In genomic region chr20:52379723-52380336, GRCh38 we compare ENCODE assay signal across 8 cellular contexts.
DNase-seq lines count a peak whose midpoint lies in the region; TF ChIP-seq lines count a peak whose summit lies in the region.

No MANE protein-coding gene starts in this region.

- POLR2A ChIA-PET in activated CD4-positive, alpha-beta memory T cell treated with anti-CD3 and anti-CD28 coated beads, Interleukin-2, amount 10 ng/mL, durations not matched to agents 7 days and 5 days (lab: Charles Lee), result no interaction called here

- no peak overlapping the region for H3K27ac Mint-ChIP-seq in activated CD4-positive, alpha-beta memory T cell treated with anti-CD3 and anti-CD28 coated beads, Interleukin-2, amount 10 ng/mL, durations not matched to agents 7 days and 5 days
- no peak overlapping the region for H3K27ac Mint-ChIP-seq in osteocyte (ENCODE audit: unreplicated experiment)
- no peak overlapping the region for H3K27ac Mint-ChIP-seq in activated T-helper 2 cell treated with anti-CD3 and anti-CD28 coated beads, Interferon-gamma antibody, Interleukin-2, Interleukin-4, amounts not matched to agents 10 μg/mL and 5 μg/mL and 100 μg/mL, durations not matched to agents 14 hours and 24 hours and 36 hours

- CTCF ChIA-PET in activated CD4-positive, alpha-beta memory T cell treated with anti-CD3 and anti-CD28 coated beads, Interleukin-2, amount 10 ng/mL, durations not matched to agents 7 days and 5 days (lab: Charles Lee), result interaction anchor here (0.9 to 1.7 kb wide), 7 partner anchors 11 to 251 kb away, joined by 3 to 6 read pairs (median 4); no protein-coding TSS in a partner anchor

- TF ChIP-seq RAD21 in Ishikawa (IDR thresholded peaks at IDR 0.05; ENCODE audit: low read depth), result peak; percentile 60

- peaks cover 3% of the 10 kb centered on the region for H3K9me3 Mint-ChIP-seq in activated CD4-positive, alpha-beta memory T cell treated with anti-CD3 and anti-CD28 coated beads, Interleukin-2, amount 10 ng/mL, durations not matched to agents 7 days and 5 days
- H3K9me3 Mint-ChIP-seq in osteocyte (ENCODE audit: unreplicated experiment), result peaks cover 3% of the 10 kb centered on the region
- no peaks in the 10 kb centered on the region for H3K9me3 Mint-ChIP-seq in activated T-helper 2 cell treated with anti-CD3 and anti-CD28 coated beads, Interferon-gamma antibody, Interleukin-2, Interleukin-4, amounts not matched to agents 10 μg/mL and 5 μg/mL and 100 μg/mL, durations not matched to agents 14 hours and 24 hours and 36 hours

- H3K4me1 Mint-ChIP-seq in activated CD4-positive, alpha-beta memory T cell treated with anti-CD3 and anti-CD28 coated beads, Interleukin-2, amount 10 ng/mL, durations not matched to agents 7 days and 5 days, result no peaks in the 10 kb centered on the region
- H3K4me1 Mint-ChIP-seq in osteocyte (ENCODE audit: unreplicated experiment), result no peaks in the 10 kb centered on the region
- no peaks in the 10 kb centered on the region for H3K4me1 Mint-ChIP-seq in activated T-helper 2 cell treated with anti-CD3 and anti-CD28 coated beads, Interferon-gamma antibody, Interleukin-2, Interleukin-4, amounts not matched to agents 10 μg/mL and 5 μg/mL and 100 μg/mL, durations not matched to agents 14 hours and 24 hours and 36 hours (ENCODE audit: low read depth)

- DNase-seq in EL (peak; percentile 23), fibroblast of peridontal ligament (ENCODE audit: extremely low read depth) (peak; percentile 6), osteocyte (ENCODE audit: extremely low spot score, unreplicated experiment) (no peak), GDM1 (lab: John Stamatoyannopoulos, UW) (no peak), Ammon's horn (ENCODE audit: low spot score) (no peak)
- peak; percentile 35 for DNase-seq in activated CD4-positive, alpha-beta memory T cell treated with anti-CD3 and anti-CD28 coated beads, Interleukin-2, amount 10 ng/mL, durations not matched to agents 7 days and 5 days
- DNase-seq in activated T-helper 2 cell treated with anti-CD3 and anti-CD28 coated beads, Interferon-gamma antibody, Interleukin-2, Interleukin-4, amounts not matched to agents 10 μg/mL and 5 μg/mL and 100 μg/mL, durations not matched to agents 14 hours and 24 hours and 36 hours (ENCODE audit: low spot score), result no peak

- no peak for TF ChIP-seq EP300 in Ishikawa (IDR thresholded peaks at IDR 0.05; ENCODE audit: borderline replicate concordance)

- H3K27me3 Mint-ChIP-seq in activated CD4-positive, alpha-beta memory T cell treated with anti-CD3 and anti-CD28 coated beads, Interleukin-2, amount 10 ng/mL, durations not matched to agents 7 days and 5 days, result no peaks in the 10 kb centered on the region
- peaks cover 6% of the 10 kb centered on the region for H3K27me3 Mint-ChIP-seq in osteocyte (ENCODE audit: unreplicated experiment)
- no peaks in the 10 kb centered on the region for H3K27me3 Mint-ChIP-seq in activated T-helper 2 cell treated with anti-CD3 and anti-CD28 coated beads, Interferon-gamma antibody, Interleukin-2, Interleukin-4, amounts not matched to agents 10 μg/mL and 5 μg/mL and 100 μg/mL, durations not matched to agents 14 hours and 24 hours and 36 hours (ENCODE audit: low read depth)

- H3K36me3 Mint-ChIP-seq in activated CD4-positive, alpha-beta memory T cell treated with anti-CD3 and anti-CD28 coated beads, Interleukin-2, amount 10 ng/mL, durations not matched to agents 7 days and 5 days (ENCODE audit: low read depth), result no peaks in the 10 kb centered on the region
- H3K36me3 Mint-ChIP-seq in osteocyte (ENCODE audit: unreplicated experiment), result no peaks in the 10 kb centered on the region
- H3K36me3 Mint-ChIP-seq in activated T-helper 2 cell treated with anti-CD3 and anti-CD28 coated beads, Interferon-gamma antibody, Interleukin-2, Interleukin-4, amounts not matched to agents 10 μg/mL and 5 μg/mL and 100 μg/mL, durations not matched to agents 14 hours and 24 hours and 36 hours (ENCODE audit: low read depth), result no peaks in the 10 kb centered on the region

- peak; percentile 91 for TF ChIP-seq CTCF in osteocyte (IDR thresholded peaks at IDR 0.05)

- intact Hi-C loops in activated T-helper 2 cell treated with anti-CD3 and anti-CD28 coated beads, Interferon-gamma antibody, Interleukin-2, Interleukin-4, amounts not matched to agents 10 μg/mL and 5 μg/mL and 100 μg/mL, durations not matched to agents 14 hours and 24 hours and 36 hours (cut with micrococcal nuclease), result loop anchor here (2.0 to 5.0 kb wide), 3 partner anchors 68 to 253 kb away; no protein-coding TSS in a partner anchor

- no peak overlapping the region for H3K4me3 Mint-ChIP-seq in activated CD4-positive, alpha-beta memory T cell treated with anti-CD3 and anti-CD28 coated beads, Interleukin-2, amount 10 ng/mL, durations not matched to agents 7 days and 5 days
- no peak overlapping the region for H3K4me3 Mint-ChIP-seq in osteocyte (ENCODE audit: unreplicated experiment)
- no peak overlapping the region for H3K4me3 Mint-ChIP-seq in activated T-helper 2 cell treated with anti-CD3 and anti-CD28 coated beads, Interferon-gamma antibody, Interleukin-2, Interleukin-4, amounts not matched to agents 10 μg/mL and 5 μg/mL and 100 μg/mL, durations not matched to agents 14 hours and 24 hours and 36 hours (ENCODE audit: low read depth)

TF ChIP-seq in Ishikawa, 13 proteins besides CTCF, POLR2A, EP300 and RAD21:
- no peak for TF ChIP-seq EGR1 (IDR thresholded peaks at IDR 0.05)
- no peak for TF ChIP-seq CEBPB (IDR thresholded peaks at IDR 0.05)
- no peak for TF ChIP-seq USF1 (IDR thresholded peaks at IDR 0.05)
- TF ChIP-seq NFIC (IDR thresholded peaks at IDR 0.05), result no peak
- TF ChIP-seq FOXM1 (IDR thresholded peaks at IDR 0.05; ENCODE audit: borderline replicate concordance, low read depth), result no peak
- TF ChIP-seq MAX (IDR thresholded peaks at IDR 0.05), result no peak
TF ChIP-seq in Ishikawa: peak in this region for 0.

Comparison
In these comparisons a context has a peak if more than half of its experiments do, and no peak if none do; other contexts are left out.
1. DNase-seq: peak in EL (single experiment), activated CD4-positive, alpha-beta memory T cell treated with anti-CD3 and anti-CD28 coated beads, Interleukin-2, amount 10 ng/mL, durations not matched to agents 7 days and 5 days (single experiment) and fibroblast of peridontal ligament (single experiment); none in osteocyte (single experiment), activated T-helper 2 cell treated with anti-CD3 and anti-CD28 coated beads, Interferon-gamma antibody, Interleukin-2, Interleukin-4, amounts not matched to agents 10 μg/mL and 5 μg/mL and 100 μg/mL, durations not matched to agents 14 hours and 24 hours and 36 hours (single experiment), GDM1 (single experiment) and Ammon's horn (single experiment).